10 cellular contexts compared by ENCODE assay signal in the genomic region with DNA sequence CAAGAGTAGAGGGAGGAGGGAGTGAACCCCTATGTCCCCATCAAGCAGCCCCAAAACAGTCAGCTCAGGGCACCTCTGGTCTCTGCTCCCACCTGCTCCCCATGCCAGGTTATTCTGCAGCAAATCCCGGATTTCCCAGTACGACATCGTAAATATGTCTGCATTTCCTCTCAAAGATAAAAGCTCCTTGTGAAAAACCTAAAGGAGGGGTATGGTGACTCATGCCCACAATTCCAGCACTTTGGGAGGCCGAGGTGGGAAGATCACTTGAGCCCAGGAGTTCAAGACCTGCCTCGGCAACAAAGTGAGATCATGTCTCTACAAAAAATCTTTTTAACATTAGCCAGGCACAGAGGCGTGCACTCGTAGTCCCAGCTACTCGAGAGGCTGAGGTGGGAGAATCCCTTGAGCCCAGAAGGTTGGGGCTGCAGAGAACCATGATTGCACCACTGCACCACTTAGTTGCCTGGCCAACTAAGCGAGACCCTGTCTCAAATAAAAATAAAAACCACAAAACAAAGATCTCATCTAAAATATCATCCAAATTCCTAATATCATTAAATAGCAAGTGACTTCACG. TPM values are rescaled to one million over a fixed set of nuclear protein-coding genes. Genes with fewer than 3 reads are reported as not detected.
A peak's percentile ranks its signal among the peaks of the same experiment; 100 is the strongest.
DNase-seq lines count a peak whose midpoint lies in the region; ATAC-seq and TF ChIP-seq lines count a peak whose summit lies in the region.
"Had no signal": no experiment of that assay in that cellular context is flagged by ENCODE, and none has a peak within 500 bp of the region (broad histone marks: within the 10 kb centered on the region; RNA-seq: fewer than 3 reads in every experiment).

No MANE protein-coding gene starts in this region.

- H3K27ac ChIP-seq in foreskin keratinocyte: peak overlapping the region; percentile 90
- peak overlapping the region; percentile 97 for H3K27ac ChIP-seq in stomach smooth muscle (ENCODE audit: low read length)

- CTCF ChIA-PET in WTC11 (lab: Charles Lee): interaction anchor here (0.6 to 2.7 kb wide), 12 partner anchors 18 to 181 kb away, joined by 3 to 14 read pairs (median 4); a partner anchor contains a TSS

- H3K27me3 ChIP-seq in foreskin keratinocyte: no peaks in the 10 kb centered on the region
- H3K27me3 ChIP-seq in stomach smooth muscle (ENCODE audit: control insufficient read depth in 1 of 2, insufficient read depth in 2 of 2, low read length in 2 of 2): no peaks in the 10 kb centered on the region

- TF ChIP-seq CTCF in WTC11 (IDR thresholded peaks at IDR 0.05) (no peak), foreskin keratinocyte (conservative IDR thresholded peaks at IDR 0.05) (no peak)

- H3K4me1 Mint-ChIP-seq in WTC11: peaks cover 33% of the 10 kb centered on the region

- POLR2A ChIA-PET in WTC11 (lab: Charles Lee): interaction anchor here (0.6 kb wide), 1 partner anchor 24 kb away, joined by 8 read pairs; no protein-coding TSS in a partner anchor

- peak overlapping the region; percentile 99 for H3K27ac Mint-ChIP-seq in WTC11

- H3K9me3 Mint-ChIP-seq in WTC11: peaks cover 8% of the 10 kb centered on the region

- peaks cover 12% of the 10 kb centered on the region; the same call in 1 of the 2 replicates for H3K36me3 Mint-ChIP-seq in WTC11

- H3K36me3 ChIP-seq in stomach smooth muscle (ENCODE audit: control insufficient read depth in 2 of 2, insufficient read depth in 2 of 2, low read length in 2 of 2): no peaks in the 10 kb centered on the region

- peak; percentile 40 for DNase-seq in HK-2 (ENCODE audit: unreplicated experiment)
- DNase-seq in WTC11 (ENCODE audit: low spot score): no peak
- DNase-seq in foreskin keratinocyte: peak; percentile 58 to 81
- no peak for DNase-seq in stimulated activated CD4-positive, alpha-beta T cell treated with anti-CD3 and anti-CD28 coated beads, Interleukin-15, amount 100 ng/mL, for 24 hours
- no peak for DNase-seq in germinal center (ENCODE audit: low spot score)
- no peak for DNase-seq in SIG-M5 (lab: John Stamatoyannopoulos, UW)
- DNase-seq: stimulated activated naive CD4-positive, alpha-beta T cell; T-helper 1 cell had no signal

- peak overlapping the region; percentile 64 to 66 for H3K9ac ChIP-seq in stomach smooth muscle (ENCODE audit: low read length in 2 of 2)

- H3K27me3 Mint-ChIP-seq in WTC11 (ENCODE audit: low read depth): no peaks in the 10 kb centered on the region; the same call in 1 of the 2 replicates

- no peak for ATAC-seq in WTC11
- peak; percentile 18 for ATAC-seq in foreskin keratinocyte

- peak overlapping the region; percentile 57 for H3K4me3 Mint-ChIP-seq in WTC11

- H3K9me3 ChIP-seq in stomach smooth muscle (ENCODE audit: control insufficient read depth in 2 of 2, low read length in 2 of 2): no peaks in the 10 kb centered on the region

- H3K4me1 ChIP-seq in foreskin keratinocyte: peaks cover 10% of the 10 kb centered on the region
- H3K4me1 ChIP-seq in stomach smooth muscle (ENCODE audit: control insufficient read depth, insufficient read depth, low read length): peaks cover 22% of the 10 kb centered on the region

- H3K4me3 ChIP-seq in stomach smooth muscle (ENCODE audit: low read length in 2 of 2): no peak overlapping the region

TF ChIP-seq in WTC11, 78 proteins besides CTCF, POLR2A, EP300 and RAD21:
- TF ChIP-seq RELA (CRISPR knock-in tag; IDR thresholded peaks at IDR 0.05; ENCODE audit: borderline replicate concordance): no peak
- no peak for TF ChIP-seq TEAD4 (CRISPR knock-in tag; IDR thresholded peaks at IDR 0.05)
- TF ChIP-seq, protein P1, sequence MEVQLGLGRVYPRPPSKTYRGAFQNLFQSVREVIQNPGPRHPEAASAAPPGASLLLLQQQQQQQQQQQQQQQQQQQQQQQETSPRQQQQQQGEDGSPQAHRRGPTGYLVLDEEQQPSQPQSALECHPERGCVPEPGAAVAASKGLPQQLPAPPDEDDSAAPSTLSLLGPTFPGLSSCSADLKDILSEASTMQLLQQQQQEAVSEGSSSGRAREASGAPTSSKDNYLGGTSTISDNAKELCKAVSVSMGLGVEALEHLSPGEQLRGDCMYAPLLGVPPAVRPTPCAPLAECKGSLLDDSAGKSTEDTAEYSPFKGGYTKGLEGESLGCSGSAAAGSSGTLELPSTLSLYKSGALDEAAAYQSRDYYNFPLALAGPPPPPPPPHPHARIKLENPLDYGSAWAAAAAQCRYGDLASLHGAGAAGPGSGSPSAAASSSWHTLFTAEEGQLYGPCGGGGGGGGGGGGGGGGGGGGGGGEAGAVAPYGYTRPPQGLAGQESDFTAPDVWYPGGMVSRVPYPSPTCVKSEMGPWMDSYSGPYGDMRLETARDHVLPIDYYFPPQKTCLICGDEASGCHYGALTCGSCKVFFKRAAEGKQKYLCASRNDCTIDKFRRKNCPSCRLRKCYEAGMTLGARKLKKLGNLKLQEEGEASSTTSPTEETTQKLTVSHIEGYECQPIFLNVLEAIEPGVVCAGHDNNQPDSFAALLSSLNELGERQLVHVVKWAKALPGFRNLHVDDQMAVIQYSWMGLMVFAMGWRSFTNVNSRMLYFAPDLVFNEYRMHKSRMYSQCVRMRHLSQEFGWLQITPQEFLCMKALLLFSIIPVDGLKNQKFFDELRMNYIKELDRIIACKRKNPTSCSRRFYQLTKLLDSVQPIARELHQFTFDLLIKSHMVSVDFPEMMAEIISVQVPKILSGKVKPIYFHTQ (CRISPR knock-in tag; IDR thresholded peaks at IDR 0.05): no peak

RNA-seq across cellular contexts. Expression of a gene that starts 7.1 kb away (rescaled TPM):
- total RNA-seq in WTC11 (2021) (133 to 151 TPM (median 137 TPM) in 3 replicates), foreskin keratinocyte (138 and 139 TPM in 2 replicates)
- polyA plus RNA-seq in foreskin keratinocyte: 239 and 257 TPM in 2 replicates

RNA-seq across cellular contexts. Expression of a gene that starts 33.3 kb away (rescaled TPM):
- total RNA-seq in WTC11 (2021): 1.9 to 2.7 TPM (median 1.9 TPM) in 3 replicates
- 33.0 and 40.3 TPM in 2 replicates for total RNA-seq in foreskin keratinocyte
- polyA plus RNA-seq in foreskin keratinocyte: 27.0 and 33.7 TPM in 2 replicates
- polyA plus RNA-seq: neural cell had no signal

RNA-seq across cellular contexts. Expression of a gene that starts 38.1 kb away (rescaled TPM):
- total RNA-seq in WTC11 (2021) (46.1 to 70.3 TPM (median 68.1 TPM) in 3 replicates), foreskin keratinocyte (1.5 and 2.1 TPM in 2 replicates)
- polyA plus RNA-seq in foreskin keratinocyte: 2.5 and 2.8 TPM in 2 replicates
- polyA plus RNA-seq: neural cell had no signal

Comparison
In these comparisons a context has a peak if more than half of its experiments do, and no peak if none do; other contexts are left out.
1. DNase-seq: peak in HK-2 (single experiment) and foreskin keratinocyte (2 of 2); none in WTC11 (single experiment), stimulated activated CD4-positive, alpha-beta T cell treated with anti-CD3 and anti-CD28 coated beads, Interleukin-15, amount 100 ng/mL, for 24 hours (single experiment), germinal center (single experiment) and SIG-M5 (single experiment).
2. RNA of a gene that starts 38.1 kb away (total RNA-seq): 46.1 to 70.3 TPM in WTC11; 1.5 to 2.1 TPM in foreskin keratinocyte; every median in the first group is over 10 times any median in the second.